Comparison of ENCODE assay signal across 1 cellular context in genomic region chr7:95608344-95609173, GRCh38.
A peak's percentile ranks its signal among the peaks of the same experiment; 100 is the strongest.
TF ChIP-seq lines count a peak whose summit lies in the region.

No MANE protein-coding gene starts in this region.

TF ChIP-seq in HepG2, 621 proteins besides CTCF, POLR2A, EP300 and RAD21 (continued from another document):
- TF ChIP-seq ZNF124 (CRISPR knock-in tag; IDR thresholded peaks at IDR 0.05) (peak; percentile 76; the same call in 1 of the 2 replicates), HNRNPLL (IDR thresholded peaks at IDR 0.05; ENCODE audit: low read depth, low read length, poor library complexity, severe bottlenecking) (no peak), MAZ (IDR thresholded peaks at IDR 0.05; ENCODE audit: borderline replicate concordance, low read depth, low read length) (no peak), MAZ (CRISPR knock-in tag; IDR thresholded peaks at IDR 0.05; ENCODE audit: low read depth) (0 out of 2 replicates have a peak, but pooled peaks have one; percentile 31), MEF2D (CRISPR knock-in tag; IDR thresholded peaks at IDR 0.05) (peak; percentile 82), FOXO1 (CRISPR knock-in tag; IDR thresholded peaks at IDR 0.05) (peak; percentile 94), SNAPC2 (CRISPR knock-in tag; IDR thresholded peaks at IDR 0.05) (no peak), ZNF792 (CRISPR knock-in tag; IDR thresholded peaks at IDR 0.05) (0 out of 2 replicates have a peak, but pooled peaks have one; percentile 57), ZNF292 (CRISPR knock-in tag; IDR thresholded peaks at IDR 0.05; ENCODE audit: borderline replicate concordance, low read depth) (peak; percentile 48; the same call in 1 of the 2 replicates), ZFP37 (CRISPR knock-in tag; IDR thresholded peaks at IDR 0.05; ENCODE audit: borderline replicate concordance) (0 out of 2 replicates have a peak, but pooled peaks have one; percentile 36), ZIK1 (CRISPR knock-in tag; IDR thresholded peaks at IDR 0.05; ENCODE audit: borderline replicate concordance, low read depth) (no peak), TSC22D2 (CRISPR knock-in tag; IDR thresholded peaks at IDR 0.05; ENCODE audit: borderline replicate concordance) (peak; percentile 32; the same call in 1 of the 2 replicates), ZSCAN21 (CRISPR knock-in tag; IDR thresholded peaks at IDR 0.05; ENCODE audit: borderline replicate concordance) (0 out of 2 replicates have a peak, but pooled peaks have one; percentile 45), CEBPG (CRISPR knock-in tag; IDR thresholded peaks at IDR 0.05) (peak; percentile 44; the same call in 1 of the 2 replicates), IRF2 (CRISPR knock-in tag; IDR thresholded peaks at IDR 0.05) (peak; percentile 91), ZNF281 (CRISPR knock-in tag; IDR thresholded peaks at IDR 0.05; ENCODE audit: borderline replicate concordance) (peak; percentile 77; the same call in 1 of the 2 replicates), BRF2 (CRISPR knock-in tag; IDR thresholded peaks at IDR 0.05) (no peak), USF2 (IDR thresholded peaks at IDR 0.05; ENCODE audit: low read depth, low read length) (no peak), USF2 (CRISPR knock-in tag; IDR thresholded peaks at IDR 0.05; ENCODE audit: borderline replicate concordance) (peak; percentile 29; the same call in 1 of the 2 replicates), PLRG1 (conservative IDR thresholded peaks at IDR 0.05) (no peak), NR2C2 (CRISPR knock-in tag; IDR thresholded peaks at IDR 0.05; ENCODE audit: borderline replicate concordance) (peak; percentile 48), ZNF33A (CRISPR knock-in tag; IDR thresholded peaks at IDR 0.05; ENCODE audit: borderline replicate concordance) (no peak), ZFP90 (CRISPR knock-in tag; IDR thresholded peaks at IDR 0.05; ENCODE audit: borderline replicate concordance) (peak; percentile 63; the same call in 1 of the 2 replicates), SPEN (CRISPR knock-in tag; IDR thresholded peaks at IDR 0.05; ENCODE audit: low read depth) (peak; percentile 68; the same call in 1 of the 2 replicates), ARID2 (CRISPR knock-in tag; IDR thresholded peaks at IDR 0.05; ENCODE audit: borderline replicate concordance) (no peak), ISL2 (CRISPR knock-in tag; IDR thresholded peaks at IDR 0.05) (peak; percentile 80), E2F1 (CRISPR knock-in tag; IDR thresholded peaks at IDR 0.05) (no peak), NR3C1 (CRISPR knock-in tag; IDR thresholded peaks at IDR 0.05) (no peak), ZNF350 (CRISPR knock-in tag; IDR thresholded peaks at IDR 0.05; ENCODE audit: borderline replicate concordance, low read depth) (peak; percentile 62; the same call in 1 of the 2 replicates)
- TF ChIP-seq, protein P1, sequence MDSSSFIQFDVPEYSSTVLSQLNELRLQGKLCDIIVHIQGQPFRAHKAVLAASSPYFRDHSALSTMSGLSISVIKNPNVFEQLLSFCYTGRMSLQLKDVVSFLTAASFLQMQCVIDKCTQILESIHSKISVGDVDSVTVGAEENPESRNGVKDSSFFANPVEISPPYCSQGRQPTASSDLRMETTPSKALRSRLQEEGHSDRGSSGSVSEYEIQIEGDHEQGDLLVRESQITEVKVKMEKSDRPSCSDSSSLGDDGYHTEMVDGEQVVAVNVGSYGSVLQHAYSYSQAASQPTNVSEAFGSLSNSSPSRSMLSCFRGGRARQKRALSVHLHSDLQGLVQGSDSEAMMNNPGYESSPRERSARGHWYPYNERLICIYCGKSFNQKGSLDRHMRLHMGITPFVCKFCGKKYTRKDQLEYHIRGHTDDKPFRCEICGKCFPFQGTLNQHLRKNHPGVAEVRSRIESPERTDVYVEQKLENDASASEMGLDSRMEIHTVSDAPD (CRISPR knock-in tag; IDR thresholded peaks at IDR 0.05), result peak; percentile 77
- TF ChIP-seq, protein P2, sequence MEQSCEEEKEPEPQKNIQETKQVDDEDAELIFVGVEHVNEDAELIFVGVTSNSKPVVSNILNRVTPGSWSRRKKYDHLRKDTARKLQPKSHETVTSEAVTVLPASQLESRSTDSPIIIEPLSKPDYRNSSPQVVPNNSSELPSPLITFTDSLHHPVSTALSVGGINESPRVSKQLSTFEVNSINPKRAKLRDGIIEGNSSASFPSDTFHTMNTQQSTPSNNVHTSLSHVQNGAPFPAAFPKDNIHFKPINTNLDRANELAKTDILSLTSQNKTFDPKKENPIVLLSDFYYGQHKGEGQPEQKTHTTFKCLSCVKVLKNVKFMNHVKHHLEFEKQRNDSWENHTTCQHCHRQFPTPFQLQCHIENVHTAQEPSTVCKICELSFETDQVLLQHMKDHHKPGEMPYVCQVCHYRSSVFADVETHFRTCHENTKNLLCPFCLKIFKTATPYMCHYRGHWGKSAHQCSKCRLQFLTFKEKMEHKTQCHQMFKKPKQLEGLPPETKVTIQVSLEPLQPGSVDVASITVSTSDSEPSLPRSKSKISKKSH (CRISPR knock-in tag; IDR thresholded peaks at IDR 0.05; ENCODE audit: borderline replicate concordance), result no peak
- TF ChIP-seq, protein P3, sequence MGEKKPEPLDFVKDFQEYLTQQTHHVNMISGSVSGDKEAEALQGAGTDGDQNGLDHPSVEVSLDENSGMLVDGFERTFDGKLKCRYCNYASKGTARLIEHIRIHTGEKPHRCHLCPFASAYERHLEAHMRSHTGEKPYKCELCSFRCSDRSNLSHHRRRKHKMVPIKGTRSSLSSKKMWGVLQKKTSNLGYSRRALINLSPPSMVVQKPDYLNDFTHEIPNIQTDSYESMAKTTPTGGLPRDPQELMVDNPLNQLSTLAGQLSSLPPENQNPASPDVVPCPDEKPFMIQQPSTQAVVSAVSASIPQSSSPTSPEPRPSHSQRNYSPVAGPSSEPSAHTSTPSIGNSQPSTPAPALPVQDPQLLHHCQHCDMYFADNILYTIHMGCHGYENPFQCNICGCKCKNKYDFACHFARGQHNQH (CRISPR knock-in tag; IDR thresholded peaks at IDR 0.05), result peak; percentile 88; the same call in 1 of the 2 replicates
- TF ChIP-seq, protein P4, sequence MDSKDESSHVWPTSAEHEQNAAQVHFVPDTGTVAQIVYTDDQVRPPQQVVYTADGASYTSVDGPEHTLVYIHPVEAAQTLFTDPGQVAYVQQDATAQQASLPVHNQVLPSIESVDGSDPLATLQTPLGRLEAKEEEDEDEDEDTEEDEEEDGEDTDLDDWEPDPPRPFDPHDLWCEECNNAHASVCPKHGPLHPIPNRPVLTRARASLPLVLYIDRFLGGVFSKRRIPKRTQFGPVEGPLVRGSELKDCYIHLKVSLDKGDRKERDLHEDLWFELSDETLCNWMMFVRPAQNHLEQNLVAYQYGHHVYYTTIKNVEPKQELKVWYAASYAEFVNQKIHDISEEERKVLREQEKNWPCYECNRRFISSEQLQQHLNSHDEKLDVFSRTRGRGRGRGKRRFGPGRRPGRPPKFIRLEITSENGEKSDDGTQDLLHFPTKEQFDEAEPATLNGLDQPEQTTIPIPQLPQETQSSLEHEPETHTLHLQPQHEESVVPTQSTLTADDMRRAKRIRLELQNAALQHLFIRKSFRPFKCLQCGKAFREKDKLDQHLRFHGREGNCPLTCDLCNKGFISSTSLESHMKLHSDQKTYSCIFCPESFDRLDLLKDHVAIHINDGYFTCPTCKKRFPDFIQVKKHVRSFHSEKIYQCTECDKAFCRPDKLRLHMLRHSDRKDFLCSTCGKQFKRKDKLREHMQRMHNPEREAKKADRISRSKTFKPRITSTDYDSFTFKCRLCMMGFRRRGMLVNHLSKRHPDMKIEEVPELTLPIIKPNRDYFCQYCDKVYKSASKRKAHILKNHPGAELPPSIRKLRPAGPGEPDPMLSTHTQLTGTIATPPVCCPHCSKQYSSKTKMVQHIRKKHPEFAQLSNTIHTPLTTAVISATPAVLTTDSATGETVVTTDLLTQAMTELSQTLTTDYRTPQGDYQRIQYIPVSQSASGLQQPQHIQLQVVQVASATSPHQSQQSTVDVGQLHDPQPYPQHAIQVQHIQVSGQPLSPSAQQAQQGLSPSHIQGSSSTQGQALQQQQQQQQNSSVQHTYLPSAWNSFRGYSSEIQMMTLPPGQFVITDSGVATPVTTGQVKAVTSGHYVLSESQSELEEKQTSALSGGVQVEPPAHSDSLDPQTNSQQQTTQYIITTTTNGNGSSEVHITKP (CRISPR knock-in tag; IDR thresholded peaks at IDR 0.05; ENCODE audit: low read depth), result 0 out of 2 replicates have a peak, but pooled peaks have one; percentile 26
- TF ChIP-seq, protein P5, sequence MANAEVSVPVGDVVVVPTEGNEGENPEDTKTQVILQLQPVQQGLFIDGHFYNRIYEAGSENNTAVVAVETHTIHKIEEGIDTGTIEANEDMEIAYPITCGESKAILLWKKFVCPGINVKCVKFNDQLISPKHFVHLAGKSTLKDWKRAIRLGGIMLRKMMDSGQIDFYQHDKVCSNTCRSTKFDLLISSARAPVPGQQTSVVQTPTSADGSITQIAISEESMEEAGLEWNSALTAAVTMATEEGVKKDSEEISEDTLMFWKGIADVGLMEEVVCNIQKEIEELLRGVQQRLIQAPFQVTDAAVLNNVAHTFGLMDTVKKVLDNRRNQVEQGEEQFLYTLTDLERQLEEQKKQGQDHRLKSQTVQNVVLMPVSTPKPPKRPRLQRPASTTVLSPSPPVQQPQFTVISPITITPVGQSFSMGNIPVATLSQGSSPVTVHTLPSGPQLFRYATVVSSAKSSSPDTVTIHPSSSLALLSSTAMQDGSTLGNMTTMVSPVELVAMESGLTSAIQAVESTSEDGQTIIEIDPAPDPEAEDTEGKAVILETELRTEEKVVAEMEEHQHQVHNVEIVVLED (CRISPR knock-in tag; IDR thresholded peaks at IDR 0.05; ENCODE audit: borderline replicate concordance), result peak; percentile 41; the same call in 1 of the 2 replicates
